Comparison of ENCODE assay signal across 22 cellular contexts in the genomic region with DNA sequence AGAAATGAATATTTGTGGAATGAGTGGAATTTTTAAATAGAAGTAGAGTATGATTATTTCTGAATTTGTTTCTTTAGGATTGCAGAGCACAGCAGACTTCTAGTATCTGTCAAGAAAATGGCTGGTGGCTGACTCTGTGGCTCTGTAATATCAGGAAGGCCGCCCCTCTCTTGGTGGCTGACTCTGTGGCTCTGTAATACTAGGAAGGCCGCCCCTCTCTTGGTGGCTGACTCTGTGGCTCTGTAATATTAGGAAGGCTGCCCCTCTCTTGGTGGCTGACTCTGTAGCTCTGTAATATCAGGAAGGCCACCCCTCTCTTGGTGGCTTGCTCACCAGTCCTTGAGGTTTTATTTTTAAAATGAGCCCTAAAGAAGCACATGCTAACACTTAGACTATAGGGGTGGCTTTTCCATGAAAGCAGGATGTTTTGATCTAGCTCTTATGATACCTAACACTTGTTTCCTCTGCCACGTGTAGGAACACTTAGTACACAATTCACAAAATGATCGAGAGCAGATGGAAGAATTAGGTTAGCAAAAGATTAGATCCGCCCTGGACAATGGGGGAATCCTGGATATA.
DNase-seq lines count a peak whose midpoint lies in the region; ATAC-seq and TF ChIP-seq lines count a peak whose summit lies in the region.
"Had no signal": no experiment of that assay in that cellular context is flagged by ENCODE, and none has a peak within 500 bp of the region (broad histone marks: within the 10 kb centered on the region; RNA-seq: fewer than 3 reads in every experiment).

No MANE protein-coding gene starts in this region.

- no peak overlapping the region for H3K27ac Mint-ChIP-seq in activated naive CD4-positive, alpha-beta T cell treated with anti-CD3 and anti-CD28 coated beads for 36 hours
- peak overlapping the region in 2 of 3 donors; percentile 26 to 88 for H3K27ac Mint-ChIP-seq in IgD-negative memory B cell
- H3K27ac Mint-ChIP-seq in activated T-helper 2 cell treated with anti-CD3 and anti-CD28 coated beads, Interferon-gamma antibody, Interleukin-2, Interleukin-4, amounts not matched to agents 10 μg/mL and 5 μg/mL and 100 μg/mL, durations not matched to agents 14 hours and 24 hours and 36 hours: peak overlapping the region; percentile 14
- no peak overlapping the region for H3K27ac Mint-ChIP-seq in neural progenitor cell
- no peak overlapping the region for H3K27ac Mint-ChIP-seq in Caco-2 (ENCODE audit: unreplicated experiment)
- H3K27ac Mint-ChIP-seq: activated B cell treated with CpG ODN at 0.5 μM for 24 hours had no signal

- CTCF ChIA-PET in activated naive CD4-positive, alpha-beta T cell treated with anti-CD3 and anti-CD28 coated beads for 36 hours (lab: Charles Lee): interaction anchor here (0.6 to 1.7 kb wide), 4 partner anchors 9 to 439 kb away, joined by 3 to 9 read pairs (median 4); no protein-coding TSS in a partner anchor
- CTCF ChIA-PET in Caco-2 (lab: Charles Lee): no interaction called here

- no peak overlapping the region for H3K4me3 Mint-ChIP-seq in activated naive CD4-positive, alpha-beta T cell treated with anti-CD3 and anti-CD28 coated beads for 36 hours
- H3K4me3 Mint-ChIP-seq in IgD-negative memory B cell (no peak overlapping the region), neural progenitor cell (no peak overlapping the region), Caco-2 (ENCODE audit: unreplicated experiment) (no peak overlapping the region)
- H3K4me3 Mint-ChIP-seq in activated T-helper 2 cell treated with anti-CD3 and anti-CD28 coated beads, Interferon-gamma antibody, Interleukin-2, Interleukin-4, amounts not matched to agents 10 μg/mL and 5 μg/mL and 100 μg/mL, durations not matched to agents 14 hours and 24 hours and 36 hours (ENCODE audit: low read depth): peak overlapping the region; percentile 23
- H3K4me3 Mint-ChIP-seq: activated B cell treated with CpG ODN at 0.5 μM for 24 hours had no signal

- H3K9me3 ChIP-seq in neural progenitor cell (ENCODE audit: low read depth) (no peaks in the 10 kb centered on the region), Caco-2 (no peaks in the 10 kb centered on the region)
- H3K9me3 ChIP-seq: BLaER1 treated with 17β-estradiol and CSF1 and Interleukin-3, amounts not matched to agents 10 nM and 100 nM; transverse colon had no signal

- H3K4me1 ChIP-seq in neural progenitor cell (no peaks in the 10 kb centered on the region), Caco-2 (no peaks in the 10 kb centered on the region)
- H3K4me1 ChIP-seq: BLaER1 treated with 17β-estradiol and CSF1 and Interleukin-3, amounts not matched to agents 10 nM and 100 nM had no signal

- no peaks in the 10 kb centered on the region for H3K27me3 Mint-ChIP-seq in activated naive CD4-positive, alpha-beta T cell treated with anti-CD3 and anti-CD28 coated beads for 36 hours (ENCODE audit: low read depth)
- H3K27me3 Mint-ChIP-seq in IgD-negative memory B cell (no peaks in the 10 kb centered on the region), neural progenitor cell (ENCODE audit: insufficient read depth, low read depth) (peaks cover 2% of the 10 kb centered on the region), Caco-2 (ENCODE audit: insufficient read depth, unreplicated experiment) (no peaks in the 10 kb centered on the region)
- peaks cover 5% of the 10 kb centered on the region for H3K27me3 Mint-ChIP-seq in activated T-helper 2 cell treated with anti-CD3 and anti-CD28 coated beads, Interferon-gamma antibody, Interleukin-2, Interleukin-4, amounts not matched to agents 10 μg/mL and 5 μg/mL and 100 μg/mL, durations not matched to agents 14 hours and 24 hours and 36 hours (ENCODE audit: low read depth)
- H3K27me3 Mint-ChIP-seq: activated B cell treated with CpG ODN at 0.5 μM for 24 hours had no signal

- intact Hi-C loops in activated naive CD4-positive, alpha-beta T cell treated with anti-CD3 and anti-CD28 coated beads for 36 hours (cut with micrococcal nuclease): no loop called here
- intact Hi-C loops in activated T-helper 2 cell treated with anti-CD3 and anti-CD28 coated beads, Interferon-gamma antibody, Interleukin-2, Interleukin-4, amounts not matched to agents 10 μg/mL and 5 μg/mL and 100 μg/mL, durations not matched to agents 14 hours and 24 hours and 36 hours (cut with micrococcal nuclease): loop anchor here (5.0 to 10.0 kb wide), 2 partner anchors 55 to 427 kb away; a partner anchor contains a TSS
- intact Hi-C loops in Caco-2 (cut with micrococcal nuclease; ENCODE audit: unreplicated experiment): loop anchor here (10.0 kb wide), 1 partner anchor 185 kb away; no protein-coding TSS in a partner anchor

- no peak overlapping the region for H3K27ac ChIP-seq in neural progenitor cell
- H3K27ac ChIP-seq: BLaER1 treated with 17β-estradiol and CSF1 and Interleukin-3, amounts not matched to agents 10 nM and 100 nM; parathyroid adenoma had no signal

- H3K9ac ChIP-seq in neural progenitor cell: no peak overlapping the region
- H3K9ac ChIP-seq: BLaER1 treated with 17β-estradiol and CSF1 and Interleukin-3, amounts not matched to agents 10 nM and 100 nM; parathyroid adenoma had no signal

- ATAC-seq in HG03457 (IDR thresholded peaks at IDR 0.05; ENCODE audit: unreplicated experiment) (no peak), esophagus mucosa (no peak)
- ATAC-seq: right cardiac atrium had no signal

- TF ChIP-seq CTCF in neural progenitor cell (IDR thresholded peaks at IDR 0.05): no peak
- no peak for TF ChIP-seq CTCF in Caco-2 (IDR thresholded peaks at IDR 0.05; ENCODE audit: insufficient read depth in 1 of 2, low read depth in 1 of 2, low read length in 1 of 2, severe bottlenecking in 1 of 2, unreplicated experiment in 1 of 2)

- H3K9me3 Mint-ChIP-seq in activated naive CD4-positive, alpha-beta T cell treated with anti-CD3 and anti-CD28 coated beads for 36 hours: no peaks in the 10 kb centered on the region
- no peaks in the 10 kb centered on the region for H3K9me3 Mint-ChIP-seq in IgD-negative memory B cell
- no peaks in the 10 kb centered on the region for H3K9me3 Mint-ChIP-seq in activated T-helper 2 cell treated with anti-CD3 and anti-CD28 coated beads, Interferon-gamma antibody, Interleukin-2, Interleukin-4, amounts not matched to agents 10 μg/mL and 5 μg/mL and 100 μg/mL, durations not matched to agents 14 hours and 24 hours and 36 hours
- no peaks in the 10 kb centered on the region for H3K9me3 Mint-ChIP-seq in neural progenitor cell
- H3K9me3 Mint-ChIP-seq in Caco-2 (ENCODE audit: unreplicated experiment): no peaks in the 10 kb centered on the region
- H3K9me3 Mint-ChIP-seq: activated B cell treated with CpG ODN at 0.5 μM for 24 hours had no signal

- peak overlapping the region; percentile 37 for H2AFZ ChIP-seq in neural progenitor cell (replicated peaks)
- H2AFZ ChIP-seq: parathyroid adenoma had no signal

- POLR2A ChIA-PET in Caco-2 (lab: Charles Lee): no interaction called here

- H4K20me1 ChIP-seq in neural progenitor cell (ENCODE audit: low read depth): no peaks in the 10 kb centered on the region
- H4K20me1 ChIP-seq: BLaER1 treated with 17β-estradiol and CSF1 and Interleukin-3, amounts not matched to agents 10 nM and 100 nM had no signal

- H3K36me3 Mint-ChIP-seq in activated naive CD4-positive, alpha-beta T cell treated with anti-CD3 and anti-CD28 coated beads for 36 hours (ENCODE audit: low read depth): no peaks in the 10 kb centered on the region
- H3K36me3 Mint-ChIP-seq in IgD-negative memory B cell (peaks cover 1% of the 10 kb centered on the region), neural progenitor cell (no peaks in the 10 kb centered on the region), Caco-2 (ENCODE audit: insufficient read depth, unreplicated experiment) (peaks cover 7% of the 10 kb centered on the region)
- no peaks in the 10 kb centered on the region for H3K36me3 Mint-ChIP-seq in activated T-helper 2 cell treated with anti-CD3 and anti-CD28 coated beads, Interferon-gamma antibody, Interleukin-2, Interleukin-4, amounts not matched to agents 10 μg/mL and 5 μg/mL and 100 μg/mL, durations not matched to agents 14 hours and 24 hours and 36 hours (ENCODE audit: low read depth)

- H3K4me2 ChIP-seq in neural progenitor cell: no peak overlapping the region
- H3K4me2 ChIP-seq: BLaER1 treated with 17β-estradiol and CSF1 and Interleukin-3, amounts not matched to agents 10 nM and 100 nM had no signal

- BruUV-seq in Caco-2 (replicated peaks; lab: Mats Ljungman, UMichigan): no TSS peak

- no peaks in the 10 kb centered on the region for H3F3A ChIP-seq in neural progenitor cell (ENCODE audit: low read depth)

- H3K4me3 ChIP-seq in neural progenitor cell (no peak overlapping the region), Caco-2 (ENCODE audit: low read depth, low read length) (no peak overlapping the region)
- H3K4me3 ChIP-seq: BLaER1 treated with 17β-estradiol and CSF1 and Interleukin-3, amounts not matched to agents 10 nM and 100 nM; transverse colon had no signal

- peak; percentile 13 for DNase-seq in activated naive CD4-positive, alpha-beta T cell treated with anti-CD3 and anti-CD28 coated beads for 36 hours
- DNase-seq in activated naive CD4-positive, alpha-beta T cell (lab: John Stamatoyannopoulos, UW): no peak
- DNase-seq in activated T-helper 2 cell treated with anti-CD3 and anti-CD28 coated beads, Interferon-gamma antibody, Interleukin-2, Interleukin-4, amounts not matched to agents 10 μg/mL and 5 μg/mL and 100 μg/mL, durations not matched to agents 14 hours and 24 hours and 36 hours (ENCODE audit: low spot score): no peak
- DNase-seq in neural progenitor cell (ENCODE audit: low spot score) (no peak), Caco-2 (no peak)
- DNase-seq: activated B cell treated with CpG ODN at 0.5 μM for 24 hours, activated gamma-delta T cell, caudate nucleus, HCEC 1CT, kidney, midbrain, NCI-H1092, NCI-H2029 treated with DMSO at 0.1 percent for 48 hours, NCI-H226, OCI-M1, right cardiac atrium, transverse colon had no signal

- no peaks in the 10 kb centered on the region for H3K36me3 ChIP-seq in neural progenitor cell
- H3K36me3 ChIP-seq in Caco-2 (ENCODE audit: control insufficient read depth, insufficient read depth, low read length): no peaks in the 10 kb centered on the region
- H3K36me3 ChIP-seq: transverse colon had no signal

- peaks cover 24% of the 10 kb centered on the region for H3K4me1 Mint-ChIP-seq in activated naive CD4-positive, alpha-beta T cell treated with anti-CD3 and anti-CD28 coated beads for 36 hours (ENCODE audit: low read depth)
- peaks cover 4 to 7% (median 4%) of the 10 kb centered on the region in 3 donors for H3K4me1 Mint-ChIP-seq in IgD-negative memory B cell
- H3K4me1 Mint-ChIP-seq in activated T-helper 2 cell treated with anti-CD3 and anti-CD28 coated beads, Interferon-gamma antibody, Interleukin-2, Interleukin-4, amounts not matched to agents 10 μg/mL and 5 μg/mL and 100 μg/mL, durations not matched to agents 14 hours and 24 hours and 36 hours (ENCODE audit: low read depth): peaks cover 23% of the 10 kb centered on the region
- H3K4me1 Mint-ChIP-seq in neural progenitor cell: peaks cover 3% of the 10 kb centered on the region
- H3K4me1 Mint-ChIP-seq in Caco-2 (ENCODE audit: low read depth, unreplicated experiment): no peaks in the 10 kb centered on the region

- H3K27me3 ChIP-seq in neural progenitor cell (no peaks in the 10 kb centered on the region), Caco-2 (replicated peaks; ENCODE audit: control insufficient read depth, insufficient read depth, low read length) (no peaks in the 10 kb centered on the region)
- H3K27me3 ChIP-seq: BLaER1 treated with 17β-estradiol and CSF1 and Interleukin-3, amounts not matched to agents 10 nM and 100 nM; transverse colon had no signal

- no peaks in the 10 kb centered on the region for H3K79me2 ChIP-seq in neural progenitor cell (ENCODE audit: low read depth)
- H3K79me2 ChIP-seq: parathyroid adenoma had no signal

Comparison
In these comparisons a context has a peak if more than half of its experiments do, and no peak if none do; other contexts are left out.
1. H3K27ac Mint-ChIP-seq: peak in IgD-negative memory B cell (2 of 3) and activated T-helper 2 cell treated with anti-CD3 and anti-CD28 coated beads, Interferon-gamma antibody, Interleukin-2, Interleukin-4, amounts not matched to agents 10 μg/mL and 5 μg/mL and 100 μg/mL, durations not matched to agents 14 hours and 24 hours and 36 hours (single experiment); none in activated naive CD4-positive, alpha-beta T cell treated with anti-CD3 and anti-CD28 coated beads for 36 hours (single experiment), neural progenitor cell (single experiment) and Caco-2 (single experiment).